ENCODE assay signal across 1 cellular context in the genomic region with DNA sequence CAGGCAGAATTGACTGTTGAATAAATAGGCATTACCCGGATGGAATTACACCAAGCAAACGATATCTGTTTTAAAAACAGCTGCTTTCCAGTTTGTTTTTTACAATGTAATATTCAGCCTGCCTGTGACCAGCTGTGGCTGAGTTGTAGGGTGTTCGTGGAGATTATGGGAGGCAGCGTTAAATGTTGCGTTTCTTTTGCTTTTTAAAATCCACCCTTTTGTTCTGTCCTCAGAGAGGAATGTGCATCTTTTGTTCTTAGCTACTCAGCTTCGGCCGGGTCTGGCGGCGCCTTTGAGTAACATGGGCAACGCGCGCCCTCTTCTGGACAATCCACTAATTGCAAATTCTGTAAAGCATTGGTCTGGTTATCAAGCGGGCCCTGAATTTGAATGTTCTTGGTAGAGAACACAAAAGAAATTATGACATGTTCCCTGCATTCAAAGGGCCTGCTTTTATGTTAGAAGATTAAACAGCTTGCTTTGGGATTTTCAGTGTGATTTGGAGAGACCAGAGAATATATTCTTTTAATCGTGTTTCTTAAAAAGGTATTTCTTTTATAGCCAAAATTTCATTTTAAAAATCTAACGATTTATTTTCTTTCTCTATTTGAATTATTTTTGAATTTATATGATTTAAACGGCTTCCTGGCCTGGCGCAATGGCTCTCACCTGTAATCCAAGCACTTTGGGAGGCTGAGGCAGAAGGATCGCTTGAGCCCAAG.
A peak's percentile ranks its signal among the peaks of the same experiment; 100 is the strongest.
TF ChIP-seq lines count a peak whose summit lies in the region.

No MANE protein-coding gene starts in this region.

TF ChIP-seq in H1, 55 proteins besides CTCF, POLR2A, EP300 and RAD21 (continued from another document):
- TF ChIP-seq, protein P1, sequence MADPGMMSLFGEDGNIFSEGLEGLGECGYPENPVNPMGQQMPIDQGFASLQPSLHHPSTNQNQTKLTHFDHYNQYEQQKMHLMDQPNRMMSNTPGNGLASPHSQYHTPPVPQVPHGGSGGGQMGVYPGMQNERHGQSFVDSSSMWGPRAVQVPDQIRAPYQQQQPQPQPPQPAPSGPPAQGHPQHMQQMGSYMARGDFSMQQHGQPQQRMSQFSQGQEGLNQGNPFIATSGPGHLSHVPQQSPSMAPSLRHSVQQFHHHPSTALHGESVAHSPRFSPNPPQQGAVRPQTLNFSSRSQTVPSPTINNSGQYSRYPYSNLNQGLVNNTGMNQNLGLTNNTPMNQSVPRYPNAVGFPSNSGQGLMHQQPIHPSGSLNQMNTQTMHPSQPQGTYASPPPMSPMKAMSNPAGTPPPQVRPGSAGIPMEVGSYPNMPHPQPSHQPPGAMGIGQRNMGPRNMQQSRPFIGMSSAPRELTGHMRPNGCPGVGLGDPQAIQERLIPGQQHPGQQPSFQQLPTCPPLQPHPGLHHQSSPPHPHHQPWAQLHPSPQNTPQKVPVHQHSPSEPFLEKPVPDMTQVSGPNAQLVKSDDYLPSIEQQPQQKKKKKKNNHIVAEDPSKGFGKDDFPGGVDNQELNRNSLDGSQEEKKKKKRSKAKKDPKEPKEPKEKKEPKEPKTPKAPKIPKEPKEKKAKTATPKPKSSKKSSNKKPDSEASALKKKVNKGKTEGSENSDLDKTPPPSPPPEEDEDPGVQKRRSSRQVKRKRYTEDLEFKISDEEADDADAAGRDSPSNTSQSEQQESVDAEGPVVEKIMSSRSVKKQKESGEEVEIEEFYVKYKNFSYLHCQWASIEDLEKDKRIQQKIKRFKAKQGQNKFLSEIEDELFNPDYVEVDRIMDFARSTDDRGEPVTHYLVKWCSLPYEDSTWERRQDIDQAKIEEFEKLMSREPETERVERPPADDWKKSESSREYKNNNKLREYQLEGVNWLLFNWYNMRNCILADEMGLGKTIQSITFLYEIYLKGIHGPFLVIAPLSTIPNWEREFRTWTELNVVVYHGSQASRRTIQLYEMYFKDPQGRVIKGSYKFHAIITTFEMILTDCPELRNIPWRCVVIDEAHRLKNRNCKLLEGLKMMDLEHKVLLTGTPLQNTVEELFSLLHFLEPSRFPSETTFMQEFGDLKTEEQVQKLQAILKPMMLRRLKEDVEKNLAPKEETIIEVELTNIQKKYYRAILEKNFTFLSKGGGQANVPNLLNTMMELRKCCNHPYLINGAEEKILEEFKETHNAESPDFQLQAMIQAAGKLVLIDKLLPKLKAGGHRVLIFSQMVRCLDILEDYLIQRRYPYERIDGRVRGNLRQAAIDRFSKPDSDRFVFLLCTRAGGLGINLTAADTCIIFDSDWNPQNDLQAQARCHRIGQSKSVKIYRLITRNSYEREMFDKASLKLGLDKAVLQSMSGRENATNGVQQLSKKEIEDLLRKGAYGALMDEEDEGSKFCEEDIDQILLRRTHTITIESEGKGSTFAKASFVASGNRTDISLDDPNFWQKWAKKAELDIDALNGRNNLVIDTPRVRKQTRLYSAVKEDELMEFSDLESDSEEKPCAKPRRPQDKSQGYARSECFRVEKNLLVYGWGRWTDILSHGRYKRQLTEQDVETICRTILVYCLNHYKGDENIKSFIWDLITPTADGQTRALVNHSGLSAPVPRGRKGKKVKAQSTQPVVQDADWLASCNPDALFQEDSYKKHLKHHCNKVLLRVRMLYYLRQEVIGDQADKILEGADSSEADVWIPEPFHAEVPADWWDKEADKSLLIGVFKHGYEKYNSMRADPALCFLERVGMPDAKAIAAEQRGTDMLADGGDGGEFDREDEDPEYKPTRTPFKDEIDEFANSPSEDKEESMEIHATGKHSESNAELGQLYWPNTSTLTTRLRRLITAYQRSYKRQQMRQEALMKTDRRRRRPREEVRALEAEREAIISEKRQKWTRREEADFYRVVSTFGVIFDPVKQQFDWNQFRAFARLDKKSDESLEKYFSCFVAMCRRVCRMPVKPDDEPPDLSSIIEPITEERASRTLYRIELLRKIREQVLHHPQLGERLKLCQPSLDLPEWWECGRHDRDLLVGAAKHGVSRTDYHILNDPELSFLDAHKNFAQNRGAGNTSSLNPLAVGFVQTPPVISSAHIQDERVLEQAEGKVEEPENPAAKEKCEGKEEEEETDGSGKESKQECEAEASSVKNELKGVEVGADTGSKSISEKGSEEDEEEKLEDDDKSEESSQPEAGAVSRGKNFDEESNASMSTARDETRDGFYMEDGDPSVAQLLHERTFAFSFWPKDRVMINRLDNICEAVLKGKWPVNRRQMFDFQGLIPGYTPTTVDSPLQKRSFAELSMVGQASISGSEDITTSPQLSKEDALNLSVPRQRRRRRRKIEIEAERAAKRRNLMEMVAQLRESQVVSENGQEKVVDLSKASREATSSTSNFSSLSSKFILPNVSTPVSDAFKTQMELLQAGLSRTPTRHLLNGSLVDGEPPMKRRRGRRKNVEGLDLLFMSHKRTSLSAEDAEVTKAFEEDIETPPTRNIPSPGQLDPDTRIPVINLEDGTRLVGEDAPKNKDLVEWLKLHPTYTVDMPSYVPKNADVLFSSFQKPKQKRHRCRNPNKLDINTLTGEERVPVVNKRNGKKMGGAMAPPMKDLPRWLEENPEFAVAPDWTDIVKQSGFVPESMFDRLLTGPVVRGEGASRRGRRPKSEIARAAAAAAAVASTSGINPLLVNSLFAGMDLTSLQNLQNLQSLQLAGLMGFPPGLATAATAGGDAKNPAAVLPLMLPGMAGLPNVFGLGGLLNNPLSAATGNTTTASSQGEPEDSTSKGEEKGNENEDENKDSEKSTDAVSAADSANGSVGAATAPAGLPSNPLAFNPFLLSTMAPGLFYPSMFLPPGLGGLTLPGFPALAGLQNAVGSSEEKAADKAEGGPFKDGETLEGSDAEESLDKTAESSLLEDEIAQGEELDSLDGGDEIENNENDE (IDR thresholded peaks at IDR 0.05; ENCODE audit: insufficient replicate concordance, low read length), result peak; percentile 84
- no peak for TF ChIP-seq KDM1A (IDR thresholded peaks at IDR 0.05; ENCODE audit: borderline replicate concordance, low read length)
- no peak for TF ChIP-seq CBX8 (IDR thresholded peaks at IDR 0.05; ENCODE audit: borderline replicate concordance, low read depth, low read length)
- no peak for TF ChIP-seq CREB1 (IDR thresholded peaks at IDR 0.05)
- TF ChIP-seq POU5F1 (IDR thresholded peaks at IDR 0.05; ENCODE audit: low read depth, low read length), result no peak
- no peak for TF ChIP-seq NRF1 (IDR thresholded peaks at IDR 0.05; ENCODE audit: low read depth, low read length)
- no peak for TF ChIP-seq GABPA (IDR thresholded peaks at IDR 0.05; ENCODE audit: borderline replicate concordance, insufficient read depth, low read length)
- no peak for TF ChIP-seq GTF2F1 (IDR thresholded peaks at IDR 0.05; ENCODE audit: borderline replicate concordance, low read depth, low read length)
- no peak for TF ChIP-seq KDM4A (IDR thresholded peaks at IDR 0.05; ENCODE audit: low read depth, low read length, severe bottlenecking)
- TF ChIP-seq TBP (IDR thresholded peaks at IDR 0.05; ENCODE audit: low read depth, low read length), result no peak
- TF ChIP-seq SIN3A (conservative IDR thresholded peaks at IDR 0.05 in 1 of 2, IDR thresholded peaks at IDR 0.05 in 1 of 2; ENCODE audit: low read depth in 1 of 2, low read length in 2 of 2), result no peak
- TF ChIP-seq, protein P2, sequence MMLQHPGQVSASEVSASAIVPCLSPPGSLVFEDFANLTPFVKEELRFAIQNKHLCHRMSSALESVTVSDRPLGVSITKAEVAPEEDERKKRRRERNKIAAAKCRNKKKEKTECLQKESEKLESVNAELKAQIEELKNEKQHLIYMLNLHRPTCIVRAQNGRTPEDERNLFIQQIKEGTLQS (IDR thresholded peaks at IDR 0.05; ENCODE audit: insufficient read depth, low read depth, low read length), result no peak
- TF ChIP-seq CEBPB (IDR thresholded peaks at IDR 0.05; ENCODE audit: low read depth, low read length), result 0 out of 2 replicates have a peak, but pooled peaks have one; percentile 13
- TF ChIP-seq CBX5 (IDR thresholded peaks at IDR 0.05; ENCODE audit: low read depth, low read length), result no peak
- TF ChIP-seq, protein P3, sequence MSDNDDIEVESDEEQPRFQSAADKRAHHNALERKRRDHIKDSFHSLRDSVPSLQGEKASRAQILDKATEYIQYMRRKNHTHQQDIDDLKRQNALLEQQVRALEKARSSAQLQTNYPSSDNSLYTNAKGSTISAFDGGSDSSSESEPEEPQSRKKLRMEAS (IDR thresholded peaks at IDR 0.05), result no peak
- TF ChIP-seq RBBP5 (IDR thresholded peaks at IDR 0.05; ENCODE audit: borderline replicate concordance, low read depth, low read length), result 0 out of 2 replicates have a peak, but pooled peaks have one; percentile 66
- TF ChIP-seq, protein P4, sequence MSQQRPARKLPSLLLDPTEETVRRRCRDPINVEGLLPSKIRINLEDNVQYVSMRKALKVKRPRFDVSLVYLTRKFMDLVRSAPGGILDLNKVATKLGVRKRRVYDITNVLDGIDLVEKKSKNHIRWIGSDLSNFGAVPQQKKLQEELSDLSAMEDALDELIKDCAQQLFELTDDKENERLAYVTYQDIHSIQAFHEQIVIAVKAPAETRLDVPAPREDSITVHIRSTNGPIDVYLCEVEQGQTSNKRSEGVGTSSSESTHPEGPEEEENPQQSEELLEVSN (IDR thresholded peaks at IDR 0.05), result no peak
- no peak for TF ChIP-seq KDM5A (IDR thresholded peaks at IDR 0.05; ENCODE audit: low read length)
- TF ChIP-seq, protein P5, sequence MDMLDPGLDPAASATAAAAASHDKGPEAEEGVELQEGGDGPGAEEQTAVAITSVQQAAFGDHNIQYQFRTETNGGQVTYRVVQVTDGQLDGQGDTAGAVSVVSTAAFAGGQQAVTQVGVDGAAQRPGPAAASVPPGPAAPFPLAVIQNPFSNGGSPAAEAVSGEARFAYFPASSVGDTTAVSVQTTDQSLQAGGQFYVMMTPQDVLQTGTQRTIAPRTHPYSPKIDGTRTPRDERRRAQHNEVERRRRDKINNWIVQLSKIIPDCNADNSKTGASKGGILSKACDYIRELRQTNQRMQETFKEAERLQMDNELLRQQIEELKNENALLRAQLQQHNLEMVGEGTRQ (IDR thresholded peaks at IDR 0.05; ENCODE audit: low read length), result no peak
- TF ChIP-seq HDAC2 (IDR thresholded peaks at IDR 0.05; ENCODE audit: borderline replicate concordance in 1 of 2, low read depth in 2 of 2, low read length in 2 of 2), result peak in 1 of 2 experiments; percentile 19; a peak in 1 of 4 replicates
- TF ChIP-seq YY1 (IDR thresholded peaks at IDR 0.05; ENCODE audit: low read depth, low read length), result 0 out of 2 replicates have a peak, but pooled peaks have one; percentile 24
- peak; percentile 77 for TF ChIP-seq TEAD4 (IDR thresholded peaks at IDR 0.05; ENCODE audit: low read depth, low read length)
- peak; percentile 39 for TF ChIP-seq NANOG (IDR thresholded peaks at IDR 0.05; ENCODE audit: insufficient read depth, low read depth, low read length, poor library complexity, severe bottlenecking)
- TF ChIP-seq SRF (IDR thresholded peaks at IDR 0.05; ENCODE audit: low read depth, low read length), result no peak
- no peak for TF ChIP-seq TCF12 (IDR thresholded peaks at IDR 0.05; ENCODE audit: low read depth, low read length)
- TF ChIP-seq MAFK (IDR thresholded peaks at IDR 0.05; ENCODE audit: low read depth, low read length), result no peak
- TF ChIP-seq PHF8 (conservative IDR thresholded peaks at IDR 0.05; ENCODE audit: low read depth, low read length), result no peak
- TF ChIP-seq BRCA1 (IDR thresholded peaks at IDR 0.05; ENCODE audit: low read depth, low read length), result no peak
- TF ChIP-seq CTBP2 (IDR thresholded peaks at IDR 0.05; ENCODE audit: borderline replicate concordance, insufficient read depth, insufficient read length, low read length), result no peak
